ENCODE assay signal across 8 cellular contexts in genomic region chr6:169701953-169702639, GRCh38. TPM values are rescaled to one million over a fixed set of nuclear protein-coding genes. Genes with fewer than 3 reads are reported as not detected.
DNase-seq lines count a peak whose midpoint lies in the region; ATAC-seq, FAIRE-seq and TF ChIP-seq lines count a peak whose summit lies in the region.

TSS of gene C6orf120 (plus strand) at chr6:169702126. CDS start at chr6:169702460, 334 bp downstream.
TSS of gene WDR27 (minus strand) at chr6:169702029. CDS start at chr6:169689005, 13,024 bp downstream.

- CTCF ChIA-PET in endothelial cell of umbilical vein (lab: Charles Lee) = interaction anchor here (1.1 to 2.0 kb wide), 3 partner anchors 9 to 190 kb away, joined by 3 to 9 read pairs (median 7); no protein-coding TSS in a partner anchor

- DNase-seq in D341Med (ENCODE audit: low spot score) (peak; percentile 96), endothelial cell of umbilical vein (ENCODE audit: low read depth, low spot score) (peak; percentile 97), middle frontal gyrus (ENCODE audit: extremely low spot score, low spot score) (peak; percentile 96)
- peak; percentile 99 for DNase-seq in activated CD8-positive, alpha-beta memory T cell treated with anti-CD3 and anti-CD28 coated beads, Interleukin-2, amount 50 U/mL, for 48 hours
- DNase-seq in stimulated activated CD8-positive, alpha-beta memory T cell treated with anti-CD3 and anti-CD28 coated beads, Interleukin-2, amount 100 ng/mL, for 48 hours (ENCODE audit: low read depth in 2 of 2) = peak; percentile 97 to 99

- H3K79me2 ChIP-seq in OCI-LY1 (ENCODE audit: insufficient read depth, low read length) = peaks cover 34% of the 10 kb centered on the region
- H3K79me2 ChIP-seq in endothelial cell of umbilical vein (ENCODE audit: control insufficient read depth, insufficient read depth, low read length) = peaks cover 56% of the 10 kb centered on the region

- peaks cover 16% of the 10 kb centered on the region; the same call in 1 of the 2 replicates for H3K4me1 ChIP-seq in HUES64 (ENCODE audit: insufficient read depth, low read length)
- H3K4me1 ChIP-seq in OCI-LY1 (ENCODE audit: insufficient read depth, low read length, severe bottlenecking) = peaks cover 59% of the 10 kb centered on the region
- H3K4me1 ChIP-seq in endothelial cell of umbilical vein (ENCODE audit: control insufficient read depth, extremely low read depth, insufficient read depth, low read length) = peaks cover 57% of the 10 kb centered on the region

- WGBS in HUES64 = under 1% methylated on average over 73 of the region's 73 CpGs

- no TSS peak for BruUV-seq in endothelial cell of umbilical vein (replicated peaks; lab: Mats Ljungman, UMichigan)

- peak; percentile 89 for FAIRE-seq in endothelial cell of umbilical vein (lab: Jason Lieb, UNC)

- H3F3A ChIP-seq in OCI-LY1 (ENCODE audit: insufficient read depth, low read length) = no peaks in the 10 kb centered on the region

- dilution Hi-C loops in endothelial cell of umbilical vein (cut with MboI; ENCODE audit: extremely low pct_ligation_motif_present, low sequenced_read_pairs) = no loop called here

- peak within 1 kb of the TSS; percentile 97 for H3K9ac ChIP-seq in HUES64 (ENCODE audit: low read depth, low read length)
- peak within 1 kb of the TSS; percentile 89 for H3K9ac ChIP-seq in OCI-LY1 (ENCODE audit: low read length)
- H3K9ac ChIP-seq in endothelial cell of umbilical vein (replicated peaks; ENCODE audit: extremely low read depth, insufficient read depth, low read length) = peak within 1 kb of the TSS; percentile 91

- H3K36me3 ChIP-seq in HUES64 (ENCODE audit: insufficient read depth, low read length) (peaks cover 52% of the 10 kb centered on the region), OCI-LY1 (ENCODE audit: insufficient read depth, low read length) (peaks cover 33% of the 10 kb centered on the region), endothelial cell of umbilical vein (ENCODE audit: control insufficient read depth in 2 of 2, extremely low read depth in 1 of 2, insufficient read depth in 2 of 2, low read length in 2 of 2) (peaks cover 0 to 4% of the 10 kb centered on the region in 2 experiments)

- H3K27me3 ChIP-seq in HUES64 (ENCODE audit: insufficient read depth, low read length) (no peaks in the 10 kb centered on the region), OCI-LY1 (ENCODE audit: insufficient read depth, low read length) (no peaks in the 10 kb centered on the region), endothelial cell of umbilical vein (ENCODE audit: control insufficient read depth in 2 of 2, insufficient read depth in 2 of 2, low read length in 2 of 2) (no peaks in the 10 kb centered on the region)

- H3K9me2 ChIP-seq in OCI-LY1 (ENCODE audit: low read depth, low read length) = no peaks in the 10 kb centered on the region

- no peak for TF ChIP-seq CTCF in OCI-LY1 (IDR thresholded peaks at IDR 0.05; ENCODE audit: low read length)
- no peak for TF ChIP-seq CTCF in endothelial cell of umbilical vein (IDR thresholded peaks at IDR 0.05; ENCODE audit: extremely low read depth in 1 of 2, insufficient read depth in 1 of 2, low read depth in 1 of 2, low read length in 2 of 2)

- peak within 1 kb of the TSS; percentile 74 for H3K4me2 ChIP-seq in OCI-LY1 (ENCODE audit: low read length)
- peak within 1 kb of the TSS; percentile 93 for H3K4me2 ChIP-seq in endothelial cell of umbilical vein (ENCODE audit: insufficient read depth, low read length)

- peak; percentile 93 for ATAC-seq in GM21447 (IDR thresholded peaks at IDR 0.05; ENCODE audit: unreplicated experiment)

- peak within 1 kb of the TSS; percentile 85 for H3K4me3 ChIP-seq in HUES64 (ENCODE audit: low read length)
- H3K4me3 ChIP-seq in OCI-LY1 (ENCODE audit: low read depth, low read length, poor library complexity, severe bottlenecking) = peak within 1 kb of the TSS; percentile 91
- peak within 1 kb of the TSS; percentile 70 to 84 (median 71) for H3K4me3 ChIP-seq in endothelial cell of umbilical vein (replicated peaks in 1 of 3; ENCODE audit: insufficient read depth in 1 of 3, low read depth in 1 of 3, low read length in 3 of 3)

- H3K27ac ChIP-seq in HUES64 (ENCODE audit: low read depth, low read length) = peak within 1 kb of the TSS; percentile 88
- H3K27ac ChIP-seq in OCI-LY1 (ENCODE audit: low read depth, low read length, poor library complexity, severe bottlenecking) = peak within 1 kb of the TSS; percentile 37
- H3K27ac ChIP-seq in endothelial cell of umbilical vein (ENCODE audit: insufficient read depth, low read depth, low read length) = peak within 1 kb of the TSS; percentile 76

- H3K9me1 ChIP-seq in endothelial cell of umbilical vein (replicated peaks; ENCODE audit: control insufficient read depth, extremely low read depth, insufficient read depth, low read length) = no peaks in the 10 kb centered on the region

- H4K20me1 ChIP-seq in OCI-LY1 (ENCODE audit: insufficient read depth, low read length) = no peaks in the 10 kb centered on the region
- H4K20me1 ChIP-seq in endothelial cell of umbilical vein (replicated peaks; ENCODE audit: control insufficient read depth, extremely low read depth, insufficient read depth, low read length) = no peaks in the 10 kb centered on the region

- no peak within 1 kb of the TSS for H2AFZ ChIP-seq in OCI-LY1 (ENCODE audit: low read length)
- peak within 1 kb of the TSS; percentile 32 for H2AFZ ChIP-seq in endothelial cell of umbilical vein (ENCODE audit: low read depth, low read length)

- intact Hi-C loops in endothelial cell of umbilical vein (cut with micrococcal nuclease) = loop anchor here (1.0 to 5.0 kb wide), 8 partner anchors 21 to 853 kb away; partner anchors contain the start of genes DYNLT2, ERMARD, FAM120B and TBP

- POLR2A ChIA-PET in endothelial cell of umbilical vein (lab: Charles Lee) = interaction anchor here (0.7 to 1.6 kb wide), 4 partner anchors 26 to 50 kb away, joined by 3 to 6 read pairs (median 3); no protein-coding TSS in a partner anchor

- TF ChIP-seq POLR2A in endothelial cell of umbilical vein (IDR thresholded peaks at IDR 0.05; ENCODE audit: low read depth, low read length) = peak; percentile 78

- H3K9me3 ChIP-seq in HUES64 (ENCODE audit: insufficient read depth, low read depth, low read length) (no peaks in the 10 kb centered on the region), OCI-LY1 (ENCODE audit: low read length) (no peaks in the 10 kb centered on the region), endothelial cell of umbilical vein (replicated peaks; ENCODE audit: control insufficient read depth, insufficient read depth, low read length) (no peaks in the 10 kb centered on the region)

TF ChIP-seq in endothelial cell of umbilical vein, 7 proteins besides CTCF, POLR2A, EP300 and RAD21:
- TF ChIP-seq FOS (IDR thresholded peaks at IDR 0.05; ENCODE audit: borderline replicate concordance, insufficient read depth, low read length) = no peak
- no peak for TF ChIP-seq EZH2 (IDR thresholded peaks at IDR 0.05; ENCODE audit: borderline replicate concordance, low read depth, low read length, severe bottlenecking)
- peak; percentile 40 for TF ChIP-seq MYC (IDR thresholded peaks at IDR 0.05; ENCODE audit: low read depth, low read length)
- no peak for TF ChIP-seq GATA2 (IDR thresholded peaks at IDR 0.05; ENCODE audit: insufficient read depth, insufficient read length, low read depth, low read length)
- peak; percentile 56 for TF ChIP-seq MAX (IDR thresholded peaks at IDR 0.05; ENCODE audit: insufficient read depth, insufficient read length)
- no peak for TF ChIP-seq JUN (IDR thresholded peaks at IDR 0.05; ENCODE audit: borderline replicate concordance, insufficient read depth, insufficient read length, low read depth)
- peak; percentile 87 for TF ChIP-seq POLR2AphosphoS5 (IDR thresholded peaks at IDR 0.05; ENCODE audit: insufficient read depth, low read depth, low read length)
TF ChIP-seq in endothelial cell of umbilical vein: peak in this region for 3.

RNA-seq across cellular contexts. Expression of gene C6orf120, which starts in this region (rescaled TPM):
- 26.8 TPM for polyA plus RNA-seq in HUES64 (2013, experiment 1 of 2)
- polyA plus RNA-seq in HUES64 (2013, experiment 2 of 2) = 33.5 TPM
- total RNA-seq in endothelial cell of umbilical vein = 28.2 and 30.1 TPM in 2 replicates
- polyA plus RNA-seq in endothelial cell of umbilical vein = 13.8 and 13.9 TPM in 2 replicates
- 9.1 and 10.5 TPM in 2 replicates for polyA plus RNA-seq in endothelial cell of umbilical vein (2011; cell fraction: cytosol; rRNA removed)
- 6.1 and 7.2 TPM in 2 replicates for polyA plus RNA-seq in endothelial cell of umbilical vein (2011; cell fraction: nucleus; rRNA removed)
- 17.9 and 21.9 TPM in 2 replicates for polyA plus RNA-seq in endothelial cell of umbilical vein (2012)
- polyA minus RNA-seq in endothelial cell of umbilical vein = 14.6 and 16.0 TPM in 2 replicates
- polyA minus RNA-seq in endothelial cell of umbilical vein (2011; cell fraction: cytosol; rRNA and poly(A)+ RNA removed) = 7.3 TPM
- polyA minus RNA-seq in endothelial cell of umbilical vein (2011; cell fraction: nucleus; rRNA and poly(A)+ RNA removed) = 12.1 and 18.8 TPM in 2 replicates

RNA-seq across cellular contexts. Expression of gene WDR27, which starts in this region (rescaled TPM):
- polyA plus RNA-seq in HUES64 (2013, experiment 1 of 2) = 28.4 TPM
- 32.4 TPM for polyA plus RNA-seq in HUES64 (2013, experiment 2 of 2)
- total RNA-seq in endothelial cell of umbilical vein = 69.7 and 75.2 TPM in 2 replicates
- polyA plus RNA-seq in endothelial cell of umbilical vein = 51.1 and 60.1 TPM in 2 replicates
- 9.9 and 15.5 TPM in 2 replicates for polyA plus RNA-seq in endothelial cell of umbilical vein (2011; cell fraction: cytosol; rRNA removed)
- 685 and 699 TPM in 2 replicates for polyA plus RNA-seq in endothelial cell of umbilical vein (2011; cell fraction: nucleus; rRNA removed)
- 24.7 and 30.7 TPM in 2 replicates for polyA plus RNA-seq in endothelial cell of umbilical vein (2012)
- 70.8 and 72.7 TPM in 2 replicates for polyA minus RNA-seq in endothelial cell of umbilical vein
- polyA minus RNA-seq in endothelial cell of umbilical vein (2011; cell fraction: cytosol; rRNA and poly(A)+ RNA removed) = 12.3 TPM
- 178 and 205 TPM in 2 replicates for polyA minus RNA-seq in endothelial cell of umbilical vein (2011; cell fraction: nucleus; rRNA and poly(A)+ RNA removed)

Comparison
In these comparisons a context has a peak if more than half of its experiments do, and no peak if none do; other contexts are left out.
1. Peak in every context shown above with its lines: DNase-seq, ATAC-seq, H3K4me3 ChIP-seq and H3K27ac ChIP-seq.
2. H3K27ac ChIP-seq: peak in every context shown above with its lines; median percentile 88 in HUES64; 76 in endothelial cell of umbilical vein; 37 in OCI-LY1.